Comparison of ENCODE assay signal across 19 cellular contexts in genomic region chr20:14885661-14886060, GRCh38.
"Had no signal": no experiment of that assay in that cellular context is flagged by ENCODE, and none has a peak within 500 bp of the region (broad histone marks: within the 10 kb centered on the region; RNA-seq: fewer than 3 reads in every experiment).

No MANE protein-coding gene starts in this region.

- H3K36me3 ChIP-seq: right atrium auricular region, sigmoid colon, tibial nerve, upper lobe of right lung, vagina had no signal

- H3K27me3 ChIP-seq: hepatocyte, right atrium auricular region, sigmoid colon, testis, tibial nerve, upper lobe of right lung, vagina had no signal

- H2AFZ ChIP-seq: hepatocyte had no signal

- H3K9me3 ChIP-seq: right atrium auricular region, sigmoid colon, testis, tibial nerve, upper lobe of right lung, vagina had no signal

- H3K4me2 ChIP-seq: hepatocyte had no signal

- H3K4me1 ChIP-seq: right atrium auricular region, testis, tibial nerve, upper lobe of right lung, vagina had no signal

- ATAC-seq: esophagus mucosa; natural killer cell; stimulated activated naive B cell treated with anti-CD40 and anti-IgM and Interleukin-4, amounts not matched to agents 10 μg/mL and 1 μg/mL and 100 μg/mL, for 72 hours; stimulated activated naive CD8-positive, alpha-beta T cell treated with anti-CD3 and anti-CD28 coated beads, Interleukin-15, amount 100 ng/mL, for 72 hours; upper lobe of right lung had no signal

- H3K27ac ChIP-seq: coronary artery, hepatocyte, right atrium auricular region, sigmoid colon, skin epidermis, testis, tibial nerve, upper lobe of right lung, vagina had no signal

- H3K4me3 ChIP-seq: coronary artery, hepatocyte, right atrium auricular region, sigmoid colon, skin epidermis, testis, tibial nerve, upper lobe of right lung, vagina had no signal

- DNase-seq: effector CD4-positive, alpha-beta T cell; endodermal cell; head of caudate nucleus; natural killer cell; posterior cingulate gyrus; sigmoid colon; stimulated activated CD4-positive, alpha-beta T cell treated with anti-CD3 and anti-CD28 coated beads, Interleukin-2, amount 100 ng/mL, for 24 hours; stimulated activated CD4-positive, alpha-beta T cell treated with anti-CD3 and anti-CD28 coated beads, Interleukin-4, amount 100 ng/mL, for 4 hours; stimulated activated naive B cell treated with anti-CD40 and anti-IgM and Interleukin-4, amounts not matched to agents 10 μg/mL and 1 μg/mL and 100 μg/mL, for 72 hours; stimulated activated naive CD8-positive, alpha-beta T cell treated with anti-CD3 and anti-CD28 coated beads, Interleukin-15, amount 100 ng/mL, for 72 hours; testis; upper lobe of right lung had no signal

- H3K79me2 ChIP-seq: hepatocyte had no signal
